22 cellular contexts compared by ENCODE assay signal in the genomic region with DNA sequence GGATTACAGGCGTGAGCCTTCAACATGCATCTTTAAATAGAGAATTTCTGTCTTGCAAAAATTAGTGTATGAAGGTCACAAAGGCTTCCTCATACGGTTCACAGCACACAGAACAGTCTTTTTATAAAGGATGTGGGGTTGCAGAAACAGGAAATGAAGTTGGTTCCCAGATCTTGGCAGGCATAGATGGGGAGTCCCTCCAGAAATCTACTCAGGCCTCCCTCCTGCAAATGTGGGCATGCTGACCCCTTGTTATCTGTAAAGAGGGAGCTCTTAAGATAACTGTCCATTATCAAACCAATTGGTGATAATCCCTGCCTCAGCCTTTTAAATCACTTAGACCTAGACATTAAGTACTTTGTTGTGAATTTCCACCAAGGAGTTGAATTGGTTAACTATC. TPM values are rescaled to one million over a fixed set of nuclear protein-coding genes. Genes with fewer than 3 reads are reported as not detected.
A peak's percentile ranks its signal among the peaks of the same experiment; 100 is the strongest.
DNase-seq lines count a peak whose midpoint lies in the region; ATAC-seq and TF ChIP-seq lines count a peak whose summit lies in the region.
"Had no signal": no experiment of that assay in that cellular context is flagged by ENCODE, and none has a peak within 500 bp of the region (broad histone marks: within the 10 kb centered on the region; RNA-seq: fewer than 3 reads in every experiment).

No MANE protein-coding gene starts in this region.

- no peak overlapping the region for H3K9ac ChIP-seq in IMR-90 (ENCODE audit: low read depth, low read length)
- H3K9ac ChIP-seq: KMS-11 had no signal

- no peaks in the 10 kb centered on the region for H3K27me3 Mint-ChIP-seq in naive B cell
- H3K27me3 Mint-ChIP-seq: activated CD8-positive, alpha-beta memory T cell treated with anti-CD3 and anti-CD28 coated beads, Interleukin-2, amount 10 ng/mL, durations not matched to agents 7 days and 5 days had no signal

- H3K14ac ChIP-seq in IMR-90 (replicated peaks; ENCODE audit: low read depth, low read length), result no peak overlapping the region; the same call in 1 of the 2 replicates

- CTCF ChIA-PET in IMR-90 (lab: Yijun Ruan, JAX), result no interaction called here

- H2BK20ac ChIP-seq in IMR-90 (ENCODE audit: low read depth, low read length), result peak overlapping the region; percentile 46; the same call in 1 of the 2 replicates

- H3K4me1 ChIP-seq in IMR-90 (ENCODE audit: control insufficient read depth, insufficient read depth, low read length), result peaks cover 6% of the 10 kb centered on the region; the same call in 1 of the 2 replicates

- H2BK5ac ChIP-seq in IMR-90 (ENCODE audit: low read depth, low read length, poor library complexity, severe bottlenecking), result no peak overlapping the region

- ATAC-seq in IMR-90 (ENCODE audit: low read depth) (no peak), naive B cell (ENCODE audit: low read depth in 2 of 2) (peak; percentile 44 to 49), GM19395 (IDR thresholded peaks at IDR 0.05; ENCODE audit: unreplicated experiment) (no peak)
- ATAC-seq: activated CD8-positive, alpha-beta memory T cell treated with anti-CD3 and anti-CD28 coated beads, Interleukin-2, amount 10 ng/mL, durations not matched to agents 7 days and 5 days had no signal

- intact Hi-C loops in IMR-90 (cut with micrococcal nuclease), result no loop called here

- H3K18ac ChIP-seq in IMR-90 (ENCODE audit: low read depth, low read length), result peak overlapping the region; percentile 4; the same call in 1 of the 2 replicates

- H4K5ac ChIP-seq in IMR-90 (ENCODE audit: low read depth, low read length), result no peak overlapping the region

- H3K27me3 ChIP-seq in IMR-90 (ENCODE audit: control insufficient read depth, insufficient read depth, low read length), result no peaks in the 10 kb centered on the region
- H3K27me3 ChIP-seq: heart left ventricle, pancreas, tibial nerve had no signal

- no peaks in the 10 kb centered on the region for H4K20me1 ChIP-seq in IMR-90 (ENCODE audit: insufficient read depth, low read length)

- H3K9me1 ChIP-seq in IMR-90 (ENCODE audit: insufficient read depth, low read length), result no peaks in the 10 kb centered on the region; the same call in 1 of the 2 replicates

- no TSS peak for BruUV-seq in IMR-90 (replicated peaks; lab: Mats Ljungman, UMichigan)

- H4K8ac ChIP-seq in IMR-90 (ENCODE audit: low read depth in 2 of 2, low read length in 2 of 2), result peak overlapping the region in 1 of 2 experiments; percentile 36; a peak in 2 of 4 replicates

- H3K4me2 ChIP-seq in IMR-90 (ENCODE audit: low read depth, low read length), result no peak overlapping the region
- H3K4me2 ChIP-seq: KMS-11, PC-9 had no signal

- no peaks in the 10 kb centered on the region for H3K36me3 ChIP-seq in IMR-90 (ENCODE audit: control insufficient read depth, insufficient read depth, low read length)
- H3K36me3 ChIP-seq: heart left ventricle, pancreas, tibial nerve had no signal

- no peak for TF ChIP-seq CTCF in IMR-90 (conservative IDR thresholded peaks at IDR 0.05; ENCODE audit: low read depth, low read length)

- H4K91ac ChIP-seq in IMR-90 (ENCODE audit: insufficient read depth, low read depth, low read length), result no peak overlapping the region

- TF ChIP-seq POLR2A in IMR-90 (IDR thresholded peaks at IDR 0.05; ENCODE audit: low read depth, low read length), result no peak

- DNase-seq in NCI-H2227 (lab: John Stamatoyannopoulos, UW; ENCODE audit: unreplicated experiment) (peak; percentile 4), NCI-H2227 treated with DMSO at 0.1 percent for 48 hours (lab: John Stamatoyannopoulos, UW) (no peak), IMR-90 (no peak), SKM-1 treated with dmso at 0.1 percent for 144 hours (lab: John Stamatoyannopoulos, UW; ENCODE audit: unreplicated experiment) (peak; percentile 59), naive B cell (no peak), COLO829 (ENCODE audit: low spot score) (no peak), COR-L47 (lab: John Stamatoyannopoulos, UW) (no peak)
- DNase-seq: 8988T; activated B cell treated with CpG ODN at 0.5 μM for 24 hours; activated CD8-positive, alpha-beta memory T cell treated with anti-CD3 and anti-CD28 coated beads, Interleukin-2, amount 10 ng/mL, durations not matched to agents 7 days and 5 days; activated gamma-delta T cell treated with Interleukin-2 at 50 U/mL for 16 hours; HFFc6; islet precursor cell; NCI-H510A; pancreas; PC-9; SW 1271 had no signal

- WGBS in IMR-90 (ENCODE audit: extremely low coverage in 2 of 2, insufficient read length in 1 of 2), 2 experiments, result no CpG with 5 or more reads among the region's 2 CpGs

- no peaks in the 10 kb centered on the region for H3K36me3 Mint-ChIP-seq in naive B cell
- H3K36me3 Mint-ChIP-seq: activated CD8-positive, alpha-beta memory T cell treated with anti-CD3 and anti-CD28 coated beads, Interleukin-2, amount 10 ng/mL, durations not matched to agents 7 days and 5 days had no signal

- peak overlapping the region; percentile 24 for H2AK9ac ChIP-seq in IMR-90 (replicated peaks; ENCODE audit: low read depth, low read length, poor library complexity)

- no peaks in the 10 kb centered on the region for H3K79me1 ChIP-seq in IMR-90 (ENCODE audit: low read depth in 1 of 2, low read length in 2 of 2)

- no peak for TF ChIP-seq RAD21 in IMR-90 (IDR thresholded peaks at IDR 0.05; ENCODE audit: low read length)

- H3K27ac ChIP-seq in IMR-90 (ENCODE audit: insufficient read depth, low read length), result no peak overlapping the region
- H3K27ac ChIP-seq: KMS-11, pancreas, PC-9, skin epidermis, tibial nerve had no signal

- peak overlapping the region in 1 of 6 donors; percentile 57 for H3K27ac Mint-ChIP-seq in naive B cell
- H3K27ac Mint-ChIP-seq: activated B cell treated with CpG ODN at 0.5 μM for 24 hours; activated CD8-positive, alpha-beta memory T cell treated with anti-CD3 and anti-CD28 coated beads, Interleukin-2, amount 10 ng/mL, durations not matched to agents 7 days and 5 days; HFFc6 had no signal

- H3K9me3 Mint-ChIP-seq in naive B cell, result no peaks in the 10 kb centered on the region
- H3K9me3 Mint-ChIP-seq: activated B cell treated with CpG ODN at 0.5 μM for 24 hours, HFFc6 had no signal

- H3K4ac ChIP-seq in IMR-90 (ENCODE audit: low read depth, low read length), result no peak overlapping the region; the same call in 1 of the 2 replicates

- H2BK120ac ChIP-seq in IMR-90 (ENCODE audit: low read depth, low read length), result no peak overlapping the region

- POLR2A ChIA-PET in IMR-90 (lab: Charles Lee; ENCODE audit: unreplicated experiment), result no interaction called here

- peak overlapping the region; percentile 71; the same call in 1 of the 2 replicates for H3K23ac ChIP-seq in IMR-90 (ENCODE audit: low read depth, low read length)

- H3K9me3 ChIP-seq in IMR-90 (ENCODE audit: control insufficient read depth, insufficient read depth, low read length), result no peaks in the 10 kb centered on the region
- H3K9me3 ChIP-seq: heart left ventricle, pancreas, tibial nerve had no signal

- no peak overlapping the region for H3K56ac ChIP-seq in IMR-90 (ENCODE audit: extremely low read depth, insufficient read depth, low read length)

- no peak overlapping the region; the same call in 2 of the 3 replicates for H2BK15ac ChIP-seq in IMR-90 (ENCODE audit: low read depth, low read length)

- no peak overlapping the region for H3K4me3 ChIP-seq in IMR-90 (ENCODE audit: insufficient read depth, low read depth, low read length)
- H3K4me3 ChIP-seq: heart left ventricle, pancreas, PC-9, skin epidermis, tibial nerve had no signal

- in situ Hi-C loops in IMR-90 (cut with MboI; ENCODE audit: low sequenced_read_pairs), result no loop called here

- H3K4me1 Mint-ChIP-seq in naive B cell, result peaks cover 9 to 21% (median 15%) of the 10 kb centered on the region in 3 donors

- dilution Hi-C loops in IMR-90 (cut with HindIII; ENCODE audit: low sequenced_read_pairs, unreplicated experiment), result no loop called here

- peak overlapping the region in 5 of 8 donors; percentile 8 to 59 (median 15) for H3K4me3 Mint-ChIP-seq in naive B cell
- H3K4me3 Mint-ChIP-seq: activated B cell treated with CpG ODN at 0.5 μM for 24 hours; activated CD8-positive, alpha-beta memory T cell treated with anti-CD3 and anti-CD28 coated beads, Interleukin-2, amount 10 ng/mL, durations not matched to agents 7 days and 5 days; HFFc6 had no signal

- H2AFZ ChIP-seq in IMR-90 (replicated peaks; ENCODE audit: low read length, poor library complexity), result peak overlapping the region; percentile 48
- H2AFZ ChIP-seq: PC-9 had no signal

- H2AK5ac ChIP-seq in IMR-90 (ENCODE audit: low read depth, low read length), result no peak overlapping the region; the same call in 1 of the 2 replicates

TF ChIP-seq in IMR-90, 13 proteins besides CTCF, POLR2A, EP300 and RAD21:
- no peak for TF ChIP-seq ELK1 (IDR thresholded peaks at IDR 0.05; ENCODE audit: borderline replicate concordance, low read depth, low read length)
- TF ChIP-seq MAFK (IDR thresholded peaks at IDR 0.05; ENCODE audit: low read depth, low read length), result no peak

RNA-seq across cellular contexts. Expression of gene ZNF774, which starts 9.4 kb away (rescaled TPM):
- 1.1 TPM in 2 replicates for total RNA-seq in IMR-90 (2012; rRNA removed)
- polyA plus RNA-seq in IMR-90 (2012; rRNA removed) (0.90 and 0.91 TPM in 2 replicates), naive B cell (ENCODE audit: low read depth in 6 of 6) (under 1 TPM in 3 of 6 donors, not detected in 3; 0.38 to 0.83 (median 0.40) TPM)
- polyA plus RNA-seq in IMR-90 (2012; cell fraction: cytosol; rRNA removed), result 0.42 and 0.88 TPM in 2 replicates
- 0.40 and 1.8 TPM in 2 replicates for polyA plus RNA-seq in IMR-90 (2012; cell fraction: nucleus; rRNA removed; ENCODE audit: low replicate concordance)

RNA-seq across cellular contexts. Expression of gene IQGAP1, which starts 45.4 kb away (rescaled TPM):
- total RNA-seq in IMR-90 (2012; rRNA removed), result 207 and 246 TPM in 2 replicates
- 87.5 and 93.4 TPM in 2 replicates for polyA plus RNA-seq in IMR-90 (2012; rRNA removed)
- 9.1 and 14.9 TPM in 2 replicates for polyA plus RNA-seq in IMR-90 (2012; cell fraction: cytosol; rRNA removed)
- 41.3 and 240 TPM in 2 replicates for polyA plus RNA-seq in IMR-90 (2012; cell fraction: nucleus; rRNA removed; ENCODE audit: low replicate concordance)
- 100 to 1,000 TPM in 5 of 6 donors, 10 to 100 TPM in 1; 96.5 to 182 (median 158) TPM for polyA plus RNA-seq in naive B cell (ENCODE audit: low read depth in 6 of 6)

Comparison
In these comparisons a context has a peak if more than half of its experiments do, and no peak if none do; other contexts are left out.
1. DNase-seq: peak in NCI-H2227 (single experiment) and SKM-1 treated with dmso at 0.1 percent for 144 hours (single experiment); none in NCI-H2227 treated with DMSO at 0.1 percent for 48 hours (single experiment), IMR-90 (single experiment), naive B cell (single experiment), COLO829 (single experiment) and COR-L47 (single experiment).
2. ATAC-seq: peak in naive B cell (2 of 2); none in IMR-90 (single experiment) and GM19395 (single experiment).